In the genomic region with DNA sequence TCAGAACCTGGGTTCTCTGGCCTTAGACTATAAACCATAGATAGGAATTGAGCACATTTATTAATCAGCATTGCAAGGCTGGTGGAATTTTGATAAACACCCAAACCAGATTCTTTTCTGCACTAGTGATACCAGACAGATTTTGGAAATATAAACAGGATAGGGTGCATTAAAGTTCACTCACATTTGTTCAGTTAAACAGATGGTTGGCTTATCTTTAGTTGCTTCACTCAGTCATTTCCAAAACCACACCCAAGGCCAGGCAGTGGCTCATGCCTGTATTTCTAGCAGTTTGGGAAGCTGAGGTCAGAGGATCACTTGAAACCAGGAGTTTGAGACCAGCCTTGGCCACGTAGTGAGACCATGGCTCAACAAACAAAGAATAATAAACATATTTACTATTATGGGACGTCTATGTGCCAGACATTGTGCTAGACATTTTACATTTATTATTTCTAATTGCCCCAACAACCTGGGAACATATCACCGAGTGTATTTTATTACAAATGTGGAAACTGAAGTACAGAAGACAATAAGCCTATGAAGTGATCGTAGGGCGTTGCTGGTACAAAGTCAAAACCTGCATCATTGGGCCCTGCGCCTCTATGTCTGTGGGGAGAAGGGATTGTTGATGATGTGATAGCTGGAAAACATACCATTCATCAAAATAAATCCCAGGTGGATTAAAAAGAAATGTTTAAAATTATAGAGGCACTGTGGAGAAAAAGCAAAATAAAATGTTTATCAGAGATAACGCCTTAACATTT, we compare ENCODE assay signal across 8 cellular contexts. TPM values are rescaled to one million over a fixed set of nuclear protein-coding genes. Genes with fewer than 3 reads are reported as not detected.
DNase-seq lines count a peak whose midpoint lies in the region; ATAC-seq and TF ChIP-seq lines count a peak whose summit lies in the region.
"Had no signal": no experiment of that assay in that cellular context is flagged by ENCODE, and none has a peak within 500 bp of the region (broad histone marks: within the 10 kb centered on the region; RNA-seq: fewer than 3 reads in every experiment).

No MANE protein-coding gene starts in this region.

- ATAC-seq in HG03196 (IDR thresholded peaks at IDR 0.05; ENCODE audit: unreplicated experiment): no peak

- H3K27ac ChIP-seq in HL-60 (replicated peaks) (peak overlapping the region; percentile 4; the same call in 1 of the 2 replicates), subcutaneous abdominal adipose tissue (ENCODE audit: low read depth, low read length) (peak overlapping the region; percentile 8)

- in situ Hi-C loops in GM13977 (cut with MboI; ENCODE audit: low pct_unique_long_range_greater_than_20kb, low sequenced_read_pairs, unreplicated experiment): no loop called here

- H3K4me1 Mint-ChIP-seq in activated naive CD8-positive, alpha-beta T cell treated with anti-CD3 and anti-CD28 coated beads for 36 hours: peaks cover 58% of the 10 kb centered on the region

- H3K9me3 ChIP-seq in subcutaneous abdominal adipose tissue (ENCODE audit: control insufficient read depth in 5 of 5, low read length in 5 of 5): no peaks in the 10 kb centered on the region

- H3K36me3 ChIP-seq in subcutaneous abdominal adipose tissue (ENCODE audit: control insufficient read depth in 5 of 5, insufficient read depth in 5 of 5, low read length in 5 of 5): peaks cover 4 to 11% (median 10%) of the 10 kb centered on the region in 5 donors

- no peaks in the 10 kb centered on the region for H3K27me3 ChIP-seq in HL-60 (ENCODE audit: insufficient read depth, poor library complexity, severe bottlenecking)
- no peaks in the 10 kb centered on the region for H3K27me3 ChIP-seq in subcutaneous abdominal adipose tissue (ENCODE audit: control insufficient read depth in 5 of 5, insufficient read depth in 4 of 5, low read length in 5 of 5)

- H3K4me1 ChIP-seq in subcutaneous abdominal adipose tissue (ENCODE audit: control insufficient read depth in 5 of 5, insufficient read depth in 5 of 5, low read length in 5 of 5): peaks cover 7 to 59% (median 54%) of the 10 kb centered on the region in 5 donors

- no peak for TF ChIP-seq CTCF in HL-60 (IDR thresholded peaks at IDR 0.05; ENCODE audit: insufficient read depth, low read length)
- no peak for TF ChIP-seq CTCF in GM13977 (IDR thresholded peaks at IDR 0.05; ENCODE audit: extremely low read depth, insufficient read depth, missing control alignments)

- no peak overlapping the region for H3K4me3 Mint-ChIP-seq in activated naive CD8-positive, alpha-beta T cell treated with anti-CD3 and anti-CD28 coated beads for 36 hours

- H3K27ac Mint-ChIP-seq in activated naive CD8-positive, alpha-beta T cell treated with anti-CD3 and anti-CD28 coated beads for 36 hours: peak overlapping the region; percentile 32

- no peaks in the 10 kb centered on the region for H3K9me3 Mint-ChIP-seq in activated naive CD8-positive, alpha-beta T cell treated with anti-CD3 and anti-CD28 coated beads for 36 hours

- no peak overlapping the region for H3K9ac ChIP-seq in subcutaneous abdominal adipose tissue (ENCODE audit: low read length in 5 of 5)

- H3K27me3 Mint-ChIP-seq in activated naive CD8-positive, alpha-beta T cell treated with anti-CD3 and anti-CD28 coated beads for 36 hours: no peaks in the 10 kb centered on the region

- DNase-seq in HL-60 (ENCODE audit: low read depth in 1 of 2, low spot score in 1 of 2): peak in 1 of 2 experiments; percentile 57
- no peak for DNase-seq in activated naive CD8-positive, alpha-beta T cell treated with anti-CD3 and anti-CD28 coated beads for 36 hours
- DNase-seq in iris pigment epithelial cell (ENCODE audit: low read depth): peak; percentile 81
- no peak for DNase-seq in NCI-H1048 (lab: John Stamatoyannopoulos, UW)
- DNase-seq in GM13977 (ENCODE audit: low spot score): no peak
- DNase-seq: amniotic stem cell had no signal

- H3K36me3 Mint-ChIP-seq in activated naive CD8-positive, alpha-beta T cell treated with anti-CD3 and anti-CD28 coated beads for 36 hours: peaks cover 25% of the 10 kb centered on the region

- H3K4me3 ChIP-seq in HL-60 (replicated peaks; ENCODE audit: insufficient read depth, low read length): no peak overlapping the region
- no peak overlapping the region for H3K4me3 ChIP-seq in subcutaneous abdominal adipose tissue (ENCODE audit: low read depth in 1 of 5, low read length in 5 of 5)

RNA-seq across cellular contexts. Expression of gene ADD1, which starts 15.0 kb away (rescaled TPM):
- 100 to 1,000 TPM; 136 TPM for total RNA-seq in activated naive CD8-positive, alpha-beta T cell treated with anti-CD3 and anti-CD28 coated beads for 36 hours
